Comparison of ENCODE assay signal across 31 cellular contexts in the genomic region with DNA sequence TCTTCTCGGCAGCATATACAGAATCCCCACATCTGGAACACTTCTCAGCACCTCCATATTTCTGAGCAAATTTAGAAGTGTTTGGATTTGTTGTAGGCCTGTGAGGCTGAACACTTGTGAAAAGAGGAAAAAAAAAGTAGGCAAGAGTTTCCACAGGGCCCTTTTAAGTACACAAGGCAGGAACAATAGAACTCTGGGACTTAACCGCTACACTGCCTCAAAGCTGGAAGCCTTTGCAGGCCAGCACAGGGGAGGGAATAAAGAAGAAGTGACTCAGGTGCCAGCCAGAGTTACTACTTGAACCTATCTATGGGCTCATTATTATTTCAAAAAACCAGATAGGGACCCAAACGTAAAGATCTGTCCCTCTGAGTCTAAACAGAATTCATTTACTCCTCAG. TPM values are rescaled to one million over a fixed set of nuclear protein-coding genes. Genes with fewer than 3 reads are reported as not detected.
DNase-seq lines count a peak whose midpoint lies in the region; ATAC-seq and TF ChIP-seq lines count a peak whose summit lies in the region.
"Had no signal": no experiment of that assay in that cellular context is flagged by ENCODE, and none has a peak within 500 bp of the region (broad histone marks: within the 10 kb centered on the region; RNA-seq: fewer than 3 reads in every experiment).

No MANE protein-coding gene starts in this region.

- H3K4me1 ChIP-seq in HUES48 (ENCODE audit: control insufficient read depth, insufficient read depth, low read length) (peaks cover 12% of the 10 kb centered on the region), body of pancreas (no peaks in the 10 kb centered on the region), stomach (peaks cover 0 to 28% (median 11%) of the 10 kb centered on the region in 4 donors), SJCRH30 (peaks cover 29% of the 10 kb centered on the region)
- H3K4me1 ChIP-seq: HAP-1 had no signal

- H3K36me3 Mint-ChIP-seq in mesothelial cell of epicardium (peaks cover 47% of the 10 kb centered on the region), T-helper 17 cell (ENCODE audit: low read depth) (no peaks in the 10 kb centered on the region)

- H3K9me3 Mint-ChIP-seq in mesothelial cell of epicardium = peaks cover 15% of the 10 kb centered on the region
- H3K9me3 Mint-ChIP-seq: central memory CD8-positive, alpha-beta T cell had no signal

- H3K9ac ChIP-seq in HUES48 (ENCODE audit: low read depth, low read length) = no peak overlapping the region

- TF ChIP-seq POLR2A in body of pancreas (IDR thresholded peaks at IDR 0.05) (no peak), stomach (IDR thresholded peaks at IDR 0.05) (no peak)

- H3K4me1 Mint-ChIP-seq in mesothelial cell of epicardium (peaks cover 19% of the 10 kb centered on the region), T-helper 17 cell (no peaks in the 10 kb centered on the region)
- H3K4me1 Mint-ChIP-seq: central memory CD8-positive, alpha-beta T cell; naive B cell; stimulated activated naive CD8-positive, alpha-beta T cell treated with anti-CD3 and anti-CD28 coated beads, Interleukin-15, amount 100 ng/mL, for 72 hours had no signal

- H3K4me3 Mint-ChIP-seq in mesothelial cell of epicardium (no peak overlapping the region), T-helper 17 cell (no peak overlapping the region)
- H3K4me3 Mint-ChIP-seq: central memory CD8-positive, alpha-beta T cell; naive B cell; stimulated activated naive CD8-positive, alpha-beta T cell treated with anti-CD3 and anti-CD28 coated beads, Interleukin-15, amount 100 ng/mL, for 72 hours had no signal

- no peaks in the 10 kb centered on the region for H3K9me3 ChIP-seq in HUES48 (ENCODE audit: control insufficient read depth, insufficient read depth, low read length)
- H3K9me3 ChIP-seq in body of pancreas = peaks cover 0 to 7% (median 0%) of the 10 kb centered on the region in 3 donors
- peaks cover 0 to 8% (median 4%) of the 10 kb centered on the region in 4 donors for H3K9me3 ChIP-seq in stomach
- peaks cover 5% of the 10 kb centered on the region; the same call in 1 of the 2 replicates for H3K9me3 ChIP-seq in SJCRH30 (replicated peaks)
- no peaks in the 10 kb centered on the region for H3K9me3 ChIP-seq in T-helper 17 cell (ENCODE audit: control insufficient read depth, low read length, poor library complexity, severe bottlenecking)
- H3K9me3 ChIP-seq: HAP-1 had no signal

- ATAC-seq in body of pancreas (peak; percentile 24), T-helper 17 cell (no peak)
- ATAC-seq: GM12878; stimulated activated naive CD8-positive, alpha-beta T cell treated with anti-CD3 and anti-CD28 coated beads, Interleukin-15, amount 100 ng/mL, for 72 hours had no signal

- no peak for TF ChIP-seq EP300 in stomach (IDR thresholded peaks at IDR 0.05)

- DNase-seq in body of pancreas = no peak
- no peak for DNase-seq in mesothelial cell of epicardium (ENCODE audit: low spot score in 2 of 2, unreplicated experiment in 2 of 2)
- no peak for DNase-seq in stomach
- DNase-seq in SJCRH30 = no peak
- no peak for DNase-seq in AML-193 (lab: John Stamatoyannopoulos, UW)
- DNase-seq in T-helper 17 cell = no peak
- no peak for DNase-seq in activated CD4-positive, CD25-positive, alpha-beta regulatory T cell (lab: John Stamatoyannopoulos, UW)
- DNase-seq: ACHN; activated CD4-positive, alpha-beta T cell treated with anti-CD3 and anti-CD28 coated beads for 4 hours; activated effector memory CD4-positive, alpha-beta T cell treated with Interleukin-2 at 50 U/mL for 16 hours; activated T-cell treated with anti-CD3 and anti-CD28 coated beads for 4 hours; amygdala; EL; Karpas-422; kidney glomerular epithelial cell; naive B cell; NCI-H1417 treated with DMSO at 0.1 percent for 48 hours; NCI-H2081 treated with DMSO at 0.1 percent for 48 hours; NCI-H446; NCI-H774; SHP77 treated with DMSO at 0.1 percent for 48 hours; stimulated activated CD4-positive, alpha-beta T cell treated with anti-CD3 and anti-CD28 coated beads, Interleukin-2, amount 100 ng/mL, for 48 hours; stimulated activated naive CD8-positive, alpha-beta T cell treated with anti-CD3 and anti-CD28 coated beads, Interleukin-15, amount 100 ng/mL, for 72 hours had no signal

- WGBS in body of pancreas, 2 donors = 56 to 61% methylated on average over 3 of the region's 3 CpGs
- WGBS in stomach, 5 donors = 27 to 54% (median 50%) methylated on average over 3 of the region's 3 CpGs

- H3K27ac Mint-ChIP-seq in mesothelial cell of epicardium = peak overlapping the region; percentile 68
- H3K27ac Mint-ChIP-seq in T-helper 17 cell = no peak overlapping the region
- H3K27ac Mint-ChIP-seq: activated naive CD4-positive, alpha-beta T cell treated with anti-CD3 and anti-CD28 coated beads, Interleukin-2, amount 50 U/mL, for 72 hours; stimulated activated naive CD8-positive, alpha-beta T cell treated with anti-CD3 and anti-CD28 coated beads, Interleukin-15, amount 100 ng/mL, for 72 hours had no signal

- H3K27me3 ChIP-seq in HUES48 (ENCODE audit: control insufficient read depth, insufficient read depth, low read length) = no peaks in the 10 kb centered on the region
- no peaks in the 10 kb centered on the region for H3K27me3 ChIP-seq in body of pancreas
- H3K27me3 ChIP-seq in stomach = no peaks in the 10 kb centered on the region
- H3K27me3 ChIP-seq in SJCRH30 = no peaks in the 10 kb centered on the region
- H3K27me3 ChIP-seq: tibial nerve had no signal

- TF ChIP-seq CTCF in body of pancreas (IDR thresholded peaks at IDR 0.05) (no peak), mesothelial cell of epicardium (IDR thresholded peaks at IDR 0.05; ENCODE audit: unreplicated experiment) (no peak), stomach (IDR thresholded peaks at IDR 0.05) (no peak)

- H3K36me3 ChIP-seq in HUES48 (ENCODE audit: control insufficient read depth, insufficient read depth, low read length) (peaks cover 75% of the 10 kb centered on the region), body of pancreas (replicated peaks in 1 of 2; ENCODE audit: insufficient read depth in 1 of 2, low read depth in 2 of 2) (no peaks in the 10 kb centered on the region), stomach (peaks cover 0 to 35% (median 24%) of the 10 kb centered on the region in 4 donors), SJCRH30 (peaks cover 65% of the 10 kb centered on the region)

- H3K27ac ChIP-seq in HUES48 (ENCODE audit: low read depth, low read length) = peak overlapping the region; percentile 1
- no peak overlapping the region for H3K27ac ChIP-seq in body of pancreas
- H3K27ac ChIP-seq in stomach = peak overlapping the region in 3 of 5 donors; percentile 15 to 47 (median 21)
- H3K27ac ChIP-seq in SJCRH30 = no peak overlapping the region
- H3K27ac ChIP-seq: HL-60, tibial nerve, VCaP had no signal

- H3K27me3 Mint-ChIP-seq in mesothelial cell of epicardium (ENCODE audit: low read depth) = no peaks in the 10 kb centered on the region
- peaks cover 6% of the 10 kb centered on the region for H3K27me3 Mint-ChIP-seq in T-helper 17 cell
- H3K27me3 Mint-ChIP-seq: central memory CD8-positive, alpha-beta T cell; naive B cell had no signal

- intact Hi-C loops in body of pancreas (cut with DNase I) = no loop called here
- intact Hi-C loops in stomach (cut with DNase I; ENCODE audit: low total_unique reads) = no loop called here

- H3K4me3 ChIP-seq in HUES48 (ENCODE audit: low read depth, low read length) = no peak overlapping the region
- H3K4me3 ChIP-seq in body of pancreas = no peak overlapping the region
- no peak overlapping the region for H3K4me3 ChIP-seq in stomach
- H3K4me3 ChIP-seq in SJCRH30 = no peak overlapping the region
- H3K4me3 ChIP-seq: GM12878, HAP-1, tibial nerve had no signal

RNA-seq across cellular contexts. Expression of gene CSRP2, which starts 18.5 kb away (rescaled TPM):
- total RNA-seq in body of pancreas = 10 to 100 TPM in 1 of 2 donors, 1 to 10 TPM in 1; 4.3 to 19.7 TPM
- 81.6 to 86.3 TPM (median 81.8 TPM) in 3 replicates for total RNA-seq in mesothelial cell of epicardium
- 10 to 100 TPM in 3 of 5 donors, 1 to 10 TPM in 1, not detected in 1; 6.4 to 50.9 (median 22.2) TPM for total RNA-seq in stomach
- 100 to 1,000 TPM in 1 of 3 donors, 10 to 100 TPM in 2; 32.7 to 162 (median 41.0) TPM for polyA plus RNA-seq in stomach
- total RNA-seq in SJCRH30 (2014; rRNA removed; shearing (Covaris generic)) = 129 and 131 TPM in 2 replicates
- not detected for total RNA-seq in T-helper 17 cell

Comparison
In these comparisons a context has a peak if more than half of its experiments do, and no peak if none do; other contexts are left out.
1. H3K27ac ChIP-seq: peak in HUES48 (single experiment) and stomach (3 of 5); none in body of pancreas (0 of 4) and SJCRH30 (single experiment).